28 cellular contexts compared by ENCODE assay signal in genomic region chr14:56534656-56535055, GRCh38.
"Had no signal": no experiment of that assay in that cellular context is flagged by ENCODE, and none has a peak within 500 bp of the region (broad histone marks: within the 10 kb centered on the region; RNA-seq: fewer than 3 reads in every experiment).

No MANE protein-coding gene starts in this region.

- H3K4me1 ChIP-seq: stomach, suprapubic skin, testis, thyroid gland, tibial artery, tibial nerve, transverse colon, upper lobe of left lung, upper lobe of right lung, uterus, vagina had no signal

- H3K9me3 ChIP-seq: stomach, suprapubic skin, testis, thoracic aorta, thyroid gland, tibial artery, tibial nerve, transverse colon, upper lobe of left lung, upper lobe of right lung, uterus, vagina had no signal

- H3K36me3 ChIP-seq: stomach, suprapubic skin, thoracic aorta, thyroid gland, tibial artery, tibial nerve, transverse colon, upper lobe of left lung, upper lobe of right lung, uterus, vagina had no signal

- DNase-seq: stimulated activated CD4-positive, alpha-beta T cell treated with anti-CD3 and anti-CD28 coated beads, Interleukin-2, amount 100 ng/mL, for 48 hours; stimulated activated CD4-positive, alpha-beta T cell treated with anti-CD3 and anti-CD28 coated beads, Interleukin-4, amount 100 ng/mL, for 1 hour; stimulated activated CD4-positive, alpha-beta T cell treated with anti-CD3 and anti-CD28 coated beads, Interleukin-4, amount 100 ng/mL, for 24 hours; stimulated activated CD4-positive, alpha-beta T cell treated with anti-CD3 and anti-CD28 coated beads, Interleukin-4, amount 100 ng/mL, for 4 hours; stimulated activated CD8-positive, alpha-beta memory T cell treated with anti-CD3 and anti-CD28 coated beads, Interleukin-4, amount 100 ng/mL, for 48 hours; stimulated activated naive B cell treated with anti-CD40 and anti-IgM and Interleukin-4, amounts not matched to agents 10 μg/mL and 1 μg/mL and 100 μg/mL, for 72 hours; stimulated activated naive CD4-positive, alpha-beta T cell; stimulated activated naive CD4-positive, alpha-beta T cell treated with Interleukin-2 at 50 U/mL for 16 hours; stimulated activated naive CD8-positive, alpha-beta T cell treated with anti-CD3 and anti-CD28 coated beads, Interleukin-15, amount 100 ng/mL, for 72 hours; stimulated activated naive CD8-positive, alpha-beta T cell treated with anti-CD3 and anti-CD28 coated beads, Interleukin-15, Interleukin-2, amounts not matched to agents 100 U/mL and 50 U/mL, for 24 hours; stomach; substantia nigra; testis; thyroid gland; tibial artery; transverse colon; upper lobe of right lung; uterus had no signal

- H3K4me3 Mint-ChIP-seq: stimulated activated effector memory CD8-positive, alpha-beta T cell treated with anti-CD3 and anti-CD28 coated beads, Interleukin-12 subunit alpha, Interleukin-12 subunit beta, amount 100 ng/mL, for 72 hours; stimulated activated memory B cell treated with anti-CD40 and anti-IgM and Interleukin-4, amounts not matched to agents 10 μg/mL and 1 μg/mL and 100 μg/mL, for 72 hours; stimulated activated naive B cell treated with anti-CD40 and anti-IgM and Interleukin-4, amounts not matched to agents 10 μg/mL and 1 μg/mL and 100 μg/mL, for 72 hours; stimulated activated naive CD8-positive, alpha-beta T cell treated with anti-CD3 and anti-CD28 coated beads, Interleukin-15, amount 100 ng/mL, for 72 hours; stimulated activated naive CD8-positive, alpha-beta T cell treated with anti-CD3 and anti-CD28 coated beads, Interleukin-15, Interleukin-2, amounts not matched to agents 100 ng/mL and 50 ng/mL, for 24 hours; type B pancreatic cell had no signal

- H3K27ac ChIP-seq: stomach, suprapubic skin, testis, thoracic aorta, thyroid gland, tibial artery, tibial nerve, transverse colon, upper lobe of left lung, upper lobe of right lung, uterus, vagina had no signal

- H3K4me3 ChIP-seq: stomach, suprapubic skin, testis, thoracic aorta, thyroid gland, tibial artery, tibial nerve, transverse colon, upper lobe of left lung, upper lobe of right lung, uterus, vagina had no signal

- H3K9me3 Mint-ChIP-seq: stimulated activated effector memory CD8-positive, alpha-beta T cell treated with anti-CD3 and anti-CD28 coated beads, Interleukin-12 subunit alpha, Interleukin-12 subunit beta, amount 100 ng/mL, for 72 hours; stimulated activated memory B cell treated with anti-CD40 and anti-IgM and Interleukin-4, amounts not matched to agents 10 μg/mL and 1 μg/mL and 100 μg/mL, for 72 hours; stimulated activated naive B cell treated with anti-CD40 and anti-IgM and Interleukin-4, amounts not matched to agents 10 μg/mL and 1 μg/mL and 100 μg/mL, for 72 hours; stimulated activated naive CD8-positive, alpha-beta T cell treated with anti-CD3 and anti-CD28 coated beads, Interleukin-15, amount 100 ng/mL, for 72 hours; stimulated activated naive CD8-positive, alpha-beta T cell treated with anti-CD3 and anti-CD28 coated beads, Interleukin-15, Interleukin-2, amounts not matched to agents 100 ng/mL and 50 ng/mL, for 24 hours; type B pancreatic cell had no signal

- H3K36me3 Mint-ChIP-seq: stimulated activated effector memory CD8-positive, alpha-beta T cell treated with anti-CD3 and anti-CD28 coated beads, Interleukin-12 subunit alpha, Interleukin-12 subunit beta, amount 100 ng/mL, for 72 hours; stimulated activated memory B cell treated with anti-CD40 and anti-IgM and Interleukin-4, amounts not matched to agents 10 μg/mL and 1 μg/mL and 100 μg/mL, for 72 hours; stimulated activated naive B cell treated with anti-CD40 and anti-IgM and Interleukin-4, amounts not matched to agents 10 μg/mL and 1 μg/mL and 100 μg/mL, for 72 hours; type B pancreatic cell had no signal

- H3K27ac Mint-ChIP-seq: stimulated activated effector memory CD8-positive, alpha-beta T cell treated with anti-CD3 and anti-CD28 coated beads, Interleukin-12 subunit alpha, Interleukin-12 subunit beta, amount 100 ng/mL, for 72 hours; stimulated activated memory B cell treated with anti-CD40 and anti-IgM and Interleukin-4, amounts not matched to agents 10 μg/mL and 1 μg/mL and 100 μg/mL, for 72 hours; stimulated activated naive B cell treated with anti-CD40 and anti-IgM and Interleukin-4, amounts not matched to agents 10 μg/mL and 1 μg/mL and 100 μg/mL, for 72 hours; stimulated activated naive CD8-positive, alpha-beta T cell treated with anti-CD3 and anti-CD28 coated beads, Interleukin-15, amount 100 ng/mL, for 72 hours; stimulated activated naive CD8-positive, alpha-beta T cell treated with anti-CD3 and anti-CD28 coated beads, Interleukin-15, Interleukin-2, amounts not matched to agents 100 ng/mL and 50 ng/mL, for 24 hours; type B pancreatic cell had no signal

- H3K4me1 Mint-ChIP-seq: stimulated activated effector memory CD8-positive, alpha-beta T cell treated with anti-CD3 and anti-CD28 coated beads, Interleukin-12 subunit alpha, Interleukin-12 subunit beta, amount 100 ng/mL, for 72 hours; stimulated activated memory B cell treated with anti-CD40 and anti-IgM and Interleukin-4, amounts not matched to agents 10 μg/mL and 1 μg/mL and 100 μg/mL, for 72 hours; stimulated activated naive B cell treated with anti-CD40 and anti-IgM and Interleukin-4, amounts not matched to agents 10 μg/mL and 1 μg/mL and 100 μg/mL, for 72 hours; stimulated activated naive CD8-positive, alpha-beta T cell treated with anti-CD3 and anti-CD28 coated beads, Interleukin-15, amount 100 ng/mL, for 72 hours had no signal

- ATAC-seq: stimulated activated effector memory CD8-positive, alpha-beta T cell treated with anti-CD3 and anti-CD28 coated beads, Interleukin-12 subunit alpha, Interleukin-12 subunit beta, amount 100 ng/mL, for 72 hours; stimulated activated memory B cell treated with anti-CD40 and anti-IgM and Interleukin-4, amounts not matched to agents 10 μg/mL and 1 μg/mL and 100 μg/mL, for 72 hours; stimulated activated naive B cell treated with anti-CD40 and anti-IgM and Interleukin-4, amounts not matched to agents 10 μg/mL and 1 μg/mL and 100 μg/mL, for 72 hours; stimulated activated naive CD8-positive, alpha-beta T cell treated with anti-CD3 and anti-CD28 coated beads, Interleukin-15, amount 100 ng/mL, for 72 hours; stimulated activated naive CD8-positive, alpha-beta T cell treated with anti-CD3 and anti-CD28 coated beads, Interleukin-15, Interleukin-2, amounts not matched to agents 100 U/mL and 50 U/mL, for 24 hours; upper lobe of right lung had no signal

- H3K27me3 ChIP-seq: suprapubic skin, testis, thyroid gland, tibial artery, tibial nerve, transverse colon, upper lobe of left lung, upper lobe of right lung, uterus, vagina had no signal

- FAIRE-seq: urothelium cell line had no signal
